In the genomic region with DNA sequence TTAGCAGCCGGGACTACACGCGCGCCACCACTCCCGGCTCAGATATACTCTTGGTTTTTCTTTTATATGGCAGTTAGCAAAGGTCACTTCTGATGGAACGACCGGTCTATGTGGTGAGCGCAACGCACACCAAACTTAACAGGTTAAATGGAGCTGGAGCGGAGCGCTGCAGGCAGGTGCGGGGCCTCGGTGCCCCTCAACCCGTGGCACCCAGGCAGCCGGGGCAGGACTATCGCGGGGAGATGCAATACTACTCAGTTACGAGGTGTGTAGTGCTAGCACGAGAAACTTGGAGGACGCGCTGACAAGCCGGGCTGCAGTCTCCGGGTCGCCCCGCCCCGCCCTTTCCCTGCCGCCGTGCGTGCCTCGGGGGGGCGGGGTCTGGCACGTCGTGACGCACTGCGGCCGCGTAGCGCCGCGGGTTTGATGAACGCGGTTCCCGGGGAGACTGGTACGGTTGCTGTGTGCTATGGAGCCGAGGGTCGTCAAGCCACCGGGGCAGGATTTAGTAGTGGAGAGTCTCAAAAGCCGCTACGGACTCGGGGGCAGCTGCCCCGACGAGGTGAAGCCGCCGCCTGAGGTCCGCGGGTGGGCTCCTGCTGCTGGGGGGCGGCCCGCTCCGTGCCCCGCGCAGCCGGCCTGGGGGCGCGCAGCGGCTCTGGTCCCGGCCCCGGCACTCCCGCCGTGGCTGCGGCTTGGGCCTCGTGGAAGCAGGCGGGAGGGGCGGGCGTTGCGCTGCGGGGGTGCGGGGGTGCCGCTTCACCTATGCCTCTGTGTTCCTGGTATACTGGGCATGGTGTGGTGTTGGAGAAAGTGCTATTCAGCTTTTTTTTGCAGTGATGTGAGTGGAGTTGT, we compare ENCODE assay signal across 8 cellular contexts. TPM values are rescaled to one million over a fixed set of nuclear protein-coding genes. Genes with fewer than 3 reads are reported as not detected.
DNase-seq lines count a peak whose midpoint lies in the region; ATAC-seq and TF ChIP-seq lines count a peak whose summit lies in the region.

CCDC138 (plus strand) TSS at position 418 of the 855 bp plus-strand sequence; CDS start at position 470, 52 bp downstream.

- H3K27me3 ChIP-seq in GM23248 (replicated peaks; ENCODE audit: insufficient read depth) (no peaks in the 10 kb centered on the region), Karpas-422 (ENCODE audit: low read length) (no peaks in the 10 kb centered on the region)

- H3K9me3 ChIP-seq in GM23248 (ENCODE audit: low read depth) (no peaks in the 10 kb centered on the region), Karpas-422 (ENCODE audit: low read length) (no peaks in the 10 kb centered on the region)

- H3K27ac ChIP-seq in GM23248 (peak within 1 kb of the TSS; percentile 81), Karpas-422 (ENCODE audit: low read length) (peak within 1 kb of the TSS; percentile 81), RWPE1 (peak within 1 kb of the TSS; percentile 88)

- H3K36me3 Mint-ChIP-seq in nephron (ENCODE audit: low read depth): peaks cover 39% of the 10 kb centered on the region

- H3K36me3 ChIP-seq in GM23248 (ENCODE audit: low read depth) (peaks cover 32% of the 10 kb centered on the region), Karpas-422 (ENCODE audit: insufficient read depth, low read length) (peaks cover 44% of the 10 kb centered on the region; the same call in 1 of the 2 replicates)

- peak within 1 kb of the TSS; percentile 97 for H3K4me2 ChIP-seq in GM23248 (ENCODE audit: unreplicated experiment)
- H3K4me2 ChIP-seq in Karpas-422 (ENCODE audit: low read depth, low read length, poor library complexity, severe bottlenecking): peak within 1 kb of the TSS; percentile 99

- CTCF ChIA-PET in RWPE1 (lab: Yijun Ruan, JAX): interaction anchor here (0.6 kb wide), 2 partner anchors 22 to 234 kb away, joined by 3 read pairs; no protein-coding TSS in a partner anchor

- no peaks in the 10 kb centered on the region for H3K9me3 Mint-ChIP-seq in nephron

- peak within 1 kb of the TSS; percentile 90 for H2AFZ ChIP-seq in GM23248
- peak within 1 kb of the TSS; percentile 76; the same call in 1 of the 2 replicates for H2AFZ ChIP-seq in Karpas-422 (ENCODE audit: low read length)

- H3K9me2 ChIP-seq in GM23248 (ENCODE audit: insufficient read depth): no peaks in the 10 kb centered on the region
- H3K9me2 ChIP-seq in Karpas-422 (replicated peaks; ENCODE audit: insufficient read depth, low read length): no peaks in the 10 kb centered on the region

- ATAC-seq in stimulated activated naive CD8-positive, alpha-beta T cell treated with anti-CD3 and anti-CD28 coated beads, Interleukin-15, Interleukin-2, amounts not matched to agents 100 U/mL and 50 U/mL, for 24 hours: peak; percentile 98

- H3K4me1 Mint-ChIP-seq in nephron: peaks cover 11% of the 10 kb centered on the region

- in situ Hi-C loops in GM23248 (cut with MboI): no loop called here

- DNase-seq in EH (ENCODE audit: low read depth): peak; percentile 88
- peak; percentile 97 for DNase-seq in GM23248
- DNase-seq in Karpas-422: peak; percentile 98
- DNase-seq in RWPE1 (ENCODE audit: low spot score): peak; percentile 91
- peak; percentile 81 to 83 for DNase-seq in activated T-helper 1 cell treated with anti-CD3 and anti-CD28 coated beads, Interleukin-2, amount 50 U/mL, for 16 hours (ENCODE audit: low read depth in 1 of 2, low spot score in 1 of 2)
- peak; percentile 86 for DNase-seq in fibroblast of pulmonary artery (ENCODE audit: low read depth)
- peak; percentile 95 for DNase-seq in stimulated activated naive CD8-positive, alpha-beta T cell treated with anti-CD3 and anti-CD28 coated beads, Interleukin-15, Interleukin-2, amounts not matched to agents 100 U/mL and 50 U/mL, for 24 hours

- H3K79me2 ChIP-seq in GM23248 (ENCODE audit: insufficient read depth) (peaks cover 10% of the 10 kb centered on the region), Karpas-422 (ENCODE audit: low read length) (peaks cover 42% of the 10 kb centered on the region)

- H4K20me1 ChIP-seq in GM23248 (ENCODE audit: insufficient read depth) (no peaks in the 10 kb centered on the region), Karpas-422 (ENCODE audit: insufficient read depth, low read depth, low read length) (no peaks in the 10 kb centered on the region)

- H3F3A ChIP-seq in GM23248 (ENCODE audit: insufficient read depth): peaks cover 30% of the 10 kb centered on the region

- peak within 1 kb of the TSS; percentile 96 to 99 (median 99) for H3K4me3 Mint-ChIP-seq in nephron

- H3K9ac ChIP-seq in GM23248 (peak within 1 kb of the TSS; percentile 95), Karpas-422 (ENCODE audit: low read length) (peak within 1 kb of the TSS; percentile 91)

- H3K4me1 ChIP-seq in GM23248 (ENCODE audit: insufficient read depth): peaks cover 10% of the 10 kb centered on the region
- H3K4me1 ChIP-seq in Karpas-422 (ENCODE audit: low read length): peaks cover 40% of the 10 kb centered on the region

- 1% methylated on average over 54 to 62 of the region's 78 CpGs for WGBS in GM23248 (ENCODE audit: low coverage in 1 of 2, low lambda C conversion rate in 2 of 2, missing lambda C conversion rate in 2 of 2), 2 experiments

- POLR2A ChIA-PET in RWPE1 (lab: Yijun Ruan, JAX; ENCODE audit: low non-redundant PET): no interaction called here

- H3K4me3 ChIP-seq in GM23248 (peak within 1 kb of the TSS; percentile 91), Karpas-422 (ENCODE audit: low read length) (peak within 1 kb of the TSS; percentile 83), fibroblast of pulmonary artery (replicated peaks; ENCODE audit: low read depth, low read length) (peak within 1 kb of the TSS; percentile 71)

- TF ChIP-seq CTCF in RWPE1 (conservative IDR thresholded peaks at IDR 0.05; ENCODE audit: low read depth) (no peak), fibroblast of pulmonary artery (IDR thresholded peaks at IDR 0.05; ENCODE audit: low read length, missing control alignments) (no peak), nephron (IDR thresholded peaks at IDR 0.05; ENCODE audit: unreplicated experiment in 3 of 3) (no peak)

- no peaks in the 10 kb centered on the region for H3K27me3 Mint-ChIP-seq in nephron (ENCODE audit: low read depth)

- H3K27ac Mint-ChIP-seq in nephron: peak within 1 kb of the TSS; percentile 32 to 82 (median 79)

RNA-seq across cellular contexts. Expression of gene CCDC138, which starts in this region (rescaled TPM):
- total RNA-seq in GM23248 (2014; rRNA removed; shearing (Covaris generic)): 2.7 and 4.1 TPM in 2 replicates
- polyA plus RNA-seq in GM23248 (2016; fragmentation: Nextera tagmentation; extraction: Ambion mirVana): 1.8 and 3.2 TPM in 2 replicates
- 12.1 and 15.3 TPM in 2 replicates for total RNA-seq in Karpas-422 (2014; rRNA removed; shearing (Covaris generic); ENCODE audit: low replicate concordance)

Comparison
In these comparisons a context has a peak if more than half of its experiments do, and no peak if none do; other contexts are left out.
1. Peak in every context shown above with its lines: DNase-seq, ATAC-seq, H3K4me3 ChIP-seq and H3K27ac ChIP-seq.